In genomic region chrX:143634701-143635442, GRCh38 we compare ENCODE assay signal across 10 cellular contexts. TPM values are rescaled to one million over a fixed set of nuclear protein-coding genes. Genes with fewer than 3 reads are reported as not detected.
A peak's percentile ranks its signal among the peaks of the same experiment; 100 is the strongest.
DNase-seq lines count a peak whose midpoint lies in the region; ATAC-seq and TF ChIP-seq lines count a peak whose summit lies in the region.
"Had no signal": no experiment of that assay in that cellular context is flagged by ENCODE, and none has a peak within 500 bp of the region (broad histone marks: within the 10 kb centered on the region; RNA-seq: fewer than 3 reads in every experiment).

No MANE protein-coding gene starts in this region.

- H3K4me3 Mint-ChIP-seq in progenitor cell of endocrine pancreas (ENCODE audit: low read depth) (peak overlapping the region; percentile 94), T-cell (no peak overlapping the region)

- no peaks in the 10 kb centered on the region for H3K36me3 ChIP-seq in right atrium auricular region

- H3K9me3 Mint-ChIP-seq in progenitor cell of endocrine pancreas (ENCODE audit: low read depth) (peaks cover 11% of the 10 kb centered on the region), T-cell (no peaks in the 10 kb centered on the region)

- POLR2A ChIA-PET in T-cell (lab: Charles Lee), result no interaction called here

- peak; percentile 81 for DNase-seq in DMS53 (lab: John Stamatoyannopoulos, UW)
- peak; percentile 0 for DNase-seq in T1000 (lab: John Stamatoyannopoulos, UW)
- DNase-seq in right atrium auricular region (ENCODE audit: low spot score), result no peak
- peak; percentile 24 for DNase-seq in progenitor cell of endocrine pancreas (ENCODE audit: low spot score, unreplicated experiment)
- DNase-seq in T-cell, result no peak
- DNase-seq in activated naive CD4-positive, alpha-beta T cell treated with Interleukin-2 at 50 U/mL for 16 hours, result no peak
- DNase-seq in HCEC 1CT, result no peak
- DNase-seq in activated CD8-positive, alpha-beta memory T cell treated with anti-CD3 and anti-CD28 coated beads, Interleukin-2, amount 50 U/mL, for 48 hours, result no peak
- DNase-seq: activated CD4-positive, alpha-beta T cell treated with anti-CD3 and anti-CD28 coated beads, Interleukin-2, amount 50 U/mL, for 48 hours; Caco-2 had no signal

- peaks cover 6% of the 10 kb centered on the region for H3K36me3 Mint-ChIP-seq in progenitor cell of endocrine pancreas (ENCODE audit: insufficient read depth)
- H3K36me3 Mint-ChIP-seq in T-cell, result no peaks in the 10 kb centered on the region

- TF ChIP-seq CTCF in right atrium auricular region (IDR thresholded peaks at IDR 0.05) (no peak), progenitor cell of endocrine pancreas (IDR thresholded peaks at IDR 0.05; ENCODE audit: unreplicated experiment) (no peak)

- ATAC-seq in T-cell (replicated peaks in 1 of 4), result no peak

- H3K4me1 Mint-ChIP-seq in progenitor cell of endocrine pancreas (ENCODE audit: low read depth) (peaks cover 8% of the 10 kb centered on the region), T-cell (peaks cover 0 to 4% (median 0%) of the 10 kb centered on the region in 3 donors)

- H3K27ac ChIP-seq in right atrium auricular region, result no peak overlapping the region

- H3K4me3 ChIP-seq in right atrium auricular region, result peak overlapping the region; percentile 29 to 42

- H3K27ac Mint-ChIP-seq in progenitor cell of endocrine pancreas, result peak overlapping the region; percentile 92
- H3K27ac Mint-ChIP-seq in T-cell, result no peak overlapping the region

- H3K27me3 Mint-ChIP-seq in progenitor cell of endocrine pancreas, result no peaks in the 10 kb centered on the region
- peaks cover 18 to 41% of the 10 kb centered on the region in 2 donors for H3K27me3 Mint-ChIP-seq in T-cell

- CTCF ChIA-PET in T-cell (lab: Charles Lee), result no interaction called here

- H3K9me3 ChIP-seq in right atrium auricular region, result no peaks in the 10 kb centered on the region
- H3K9me3 ChIP-seq: Caco-2 had no signal

- no peaks in the 10 kb centered on the region for H3K27me3 ChIP-seq in right atrium auricular region

- H3K4me1 ChIP-seq in right atrium auricular region, result no peaks in the 10 kb centered on the region
- H3K4me1 ChIP-seq: Caco-2 had no signal

RNA-seq across cellular contexts. Expression of gene SLITRK4, which starts 1.0 kb away (rescaled TPM):
- total RNA-seq in right atrium auricular region (1 to 10 TPM; 1.3 to 8.1 TPM), progenitor cell of endocrine pancreas (14.5 and 15.7 TPM in 2 replicates), T-cell (not detected)
- total RNA-seq: Caco-2 had no signal

Comparison
In these comparisons a context has a peak if more than half of its experiments do, and no peak if none do; other contexts are left out.
1. DNase-seq: peak in DMS53 (single experiment), T1000 (single experiment) and progenitor cell of endocrine pancreas (single experiment); none in right atrium auricular region (single experiment), T-cell (0 of 34), activated naive CD4-positive, alpha-beta T cell treated with Interleukin-2 at 50 U/mL for 16 hours (single experiment), HCEC 1CT (single experiment) and activated CD8-positive, alpha-beta memory T cell treated with anti-CD3 and anti-CD28 coated beads, Interleukin-2, amount 50 U/mL, for 48 hours (single experiment).